In genomic region chr3:43038010-43038409, GRCh38 we compare ENCODE assay signal across 1 cellular context.
A peak's percentile ranks its signal among the peaks of the same experiment; 100 is the strongest.
TF ChIP-seq lines count a peak whose summit lies in the region.

No MANE protein-coding gene starts in this region.

TF ChIP-seq in GM12878, 131 proteins besides CTCF, POLR2A, EP300 and RAD21:
- TF ChIP-seq, protein P1, sequence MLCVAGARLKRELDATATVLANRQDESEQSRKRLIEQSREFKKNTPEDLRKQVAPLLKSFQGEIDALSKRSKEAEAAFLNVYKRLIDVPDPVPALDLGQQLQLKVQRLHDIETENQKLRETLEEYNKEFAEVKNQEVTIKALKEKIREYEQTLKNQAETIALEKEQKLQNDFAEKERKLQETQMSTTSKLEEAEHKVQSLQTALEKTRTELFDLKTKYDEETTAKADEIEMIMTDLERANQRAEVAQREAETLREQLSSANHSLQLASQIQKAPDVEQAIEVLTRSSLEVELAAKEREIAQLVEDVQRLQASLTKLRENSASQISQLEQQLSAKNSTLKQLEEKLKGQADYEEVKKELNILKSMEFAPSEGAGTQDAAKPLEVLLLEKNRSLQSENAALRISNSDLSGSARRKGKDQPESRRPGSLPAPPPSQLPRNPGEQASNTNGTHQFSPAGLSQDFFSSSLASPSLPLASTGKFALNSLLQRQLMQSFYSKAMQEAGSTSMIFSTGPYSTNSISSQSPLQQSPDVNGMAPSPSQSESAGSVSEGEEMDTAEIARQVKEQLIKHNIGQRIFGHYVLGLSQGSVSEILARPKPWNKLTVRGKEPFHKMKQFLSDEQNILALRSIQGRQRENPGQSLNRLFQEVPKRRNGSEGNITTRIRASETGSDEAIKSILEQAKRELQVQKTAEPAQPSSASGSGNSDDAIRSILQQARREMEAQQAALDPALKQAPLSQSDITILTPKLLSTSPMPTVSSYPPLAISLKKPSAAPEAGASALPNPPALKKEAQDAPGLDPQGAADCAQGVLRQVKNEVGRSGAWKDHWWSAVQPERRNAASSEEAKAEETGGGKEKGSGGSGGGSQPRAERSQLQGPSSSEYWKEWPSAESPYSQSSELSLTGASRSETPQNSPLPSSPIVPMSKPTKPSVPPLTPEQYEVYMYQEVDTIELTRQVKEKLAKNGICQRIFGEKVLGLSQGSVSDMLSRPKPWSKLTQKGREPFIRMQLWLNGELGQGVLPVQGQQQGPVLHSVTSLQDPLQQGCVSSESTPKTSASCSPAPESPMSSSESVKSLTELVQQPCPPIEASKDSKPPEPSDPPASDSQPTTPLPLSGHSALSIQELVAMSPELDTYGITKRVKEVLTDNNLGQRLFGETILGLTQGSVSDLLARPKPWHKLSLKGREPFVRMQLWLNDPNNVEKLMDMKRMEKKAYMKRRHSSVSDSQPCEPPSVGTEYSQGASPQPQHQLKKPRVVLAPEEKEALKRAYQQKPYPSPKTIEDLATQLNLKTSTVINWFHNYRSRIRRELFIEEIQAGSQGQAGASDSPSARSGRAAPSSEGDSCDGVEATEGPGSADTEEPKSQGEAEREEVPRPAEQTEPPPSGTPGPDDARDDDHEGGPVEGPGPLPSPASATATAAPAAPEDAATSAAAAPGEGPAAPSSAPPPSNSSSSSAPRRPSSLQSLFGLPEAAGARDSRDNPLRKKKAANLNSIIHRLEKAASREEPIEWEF (IDR thresholded peaks at IDR 0.05; ENCODE audit: insufficient replicate concordance, low read depth, low read length): peak; percentile 79
- TF ChIP-seq RUNX3 (IDR thresholded peaks at IDR 0.05; ENCODE audit: low read length): peak; percentile 77
- no peak for TF ChIP-seq NBN (IDR thresholded peaks at IDR 0.05)
- TF ChIP-seq NRF1 (conservative IDR thresholded peaks at IDR 0.05; ENCODE audit: low read depth, low read length): no peak
- 0 out of 2 replicates have a peak, but pooled peaks have one; percentile 26 for TF ChIP-seq CBFB (IDR thresholded peaks at IDR 0.05; ENCODE audit: low read depth)
- 0 out of 2 replicates have a peak, but pooled peaks have one; percentile 19 for TF ChIP-seq ATF7 (IDR thresholded peaks at IDR 0.05; ENCODE audit: low read depth)
- TF ChIP-seq POU2F2 (IDR thresholded peaks at IDR 0.05; ENCODE audit: borderline replicate concordance, low read depth, low read length): no peak
